ENCODE assay signal across 12 cellular contexts in the genomic region with DNA sequence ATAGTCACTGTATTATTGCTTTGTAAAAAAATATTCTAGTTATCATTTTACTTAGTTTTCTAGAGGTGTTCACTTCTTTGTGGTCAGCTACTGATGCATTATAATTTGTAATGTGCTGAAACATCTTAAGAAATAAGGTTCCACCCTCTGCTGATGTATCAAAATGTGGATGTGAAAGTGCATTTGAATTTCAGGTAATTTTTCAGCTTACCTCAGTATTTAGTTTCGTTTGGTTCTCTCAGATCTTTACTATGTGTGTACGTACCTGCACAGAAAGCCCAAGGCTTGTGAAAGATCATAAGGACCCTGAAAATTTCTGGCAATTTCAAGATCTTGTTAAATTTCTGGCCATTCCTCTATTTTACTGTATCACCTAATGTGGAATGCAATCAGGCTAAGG.
DNase-seq lines count a peak whose midpoint lies in the region; ATAC-seq and TF ChIP-seq lines count a peak whose summit lies in the region.
"Had no signal": no experiment of that assay in that cellular context is flagged by ENCODE, and none has a peak within 500 bp of the region (broad histone marks: within the 10 kb centered on the region; RNA-seq: fewer than 3 reads in every experiment).

No MANE protein-coding gene starts in this region.

- no peak for TF ChIP-seq CTCF in GM13977 (IDR thresholded peaks at IDR 0.05; ENCODE audit: extremely low read depth, insufficient read depth, missing control alignments)

- in situ Hi-C loops in GM13977 (cut with MboI; ENCODE audit: low pct_unique_long_range_greater_than_20kb, low sequenced_read_pairs, unreplicated experiment) = no loop called here

- DNase-seq in GM13977 (ENCODE audit: low spot score) (peak; percentile 4), RPMI8226 (peak; percentile 68), NCI-H2196 (lab: John Stamatoyannopoulos, UW; ENCODE audit: unreplicated experiment) (no peak), GDM1 (lab: John Stamatoyannopoulos, UW) (no peak), NCI-H2227 treated with DMSO at 0.1 percent for 48 hours (lab: John Stamatoyannopoulos, UW) (no peak)
- DNase-seq: 8988T, AML-193, GOT3, H9, KG1 had no signal

- peak; percentile 54 for ATAC-seq in GM21515 (IDR thresholded peaks at IDR 0.05; ENCODE audit: unreplicated experiment)
- peak; percentile 75 for ATAC-seq in HG03025 (IDR thresholded peaks at IDR 0.05; ENCODE audit: low FRiP score, unreplicated experiment)

Comparison
In these comparisons a context has a peak if more than half of its experiments do, and no peak if none do; other contexts are left out.
1. DNase-seq: peak in GM13977 (single experiment) and RPMI8226 (single experiment); none in NCI-H2196 (single experiment), GDM1 (single experiment) and NCI-H2227 treated with DMSO at 0.1 percent for 48 hours (single experiment).